In the genomic region with DNA sequence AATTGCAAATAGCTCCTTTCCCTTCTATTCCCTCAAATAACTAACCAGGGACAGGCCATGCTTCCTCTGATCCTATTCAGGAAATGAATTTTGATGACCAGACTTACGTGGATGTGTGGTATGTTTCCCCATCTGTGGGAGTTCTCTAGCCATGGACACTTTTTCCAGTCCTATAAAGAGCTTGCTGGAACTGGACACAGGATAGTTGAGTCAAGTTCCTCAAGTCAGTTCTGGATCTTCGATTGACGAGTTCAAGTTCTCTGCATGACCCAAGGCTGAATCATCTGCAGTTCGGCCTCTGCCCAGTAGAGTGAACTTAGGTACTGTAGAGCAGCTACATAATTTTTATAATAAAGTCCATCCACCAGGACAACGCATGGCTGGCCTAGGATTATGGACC, we compare ENCODE assay signal across 12 cellular contexts. TPM values are rescaled to one million over a fixed set of nuclear protein-coding genes. Genes with fewer than 3 reads are reported as not detected.
DNase-seq lines count a peak whose midpoint lies in the region; ATAC-seq and TF ChIP-seq lines count a peak whose summit lies in the region.
"Had no signal": no experiment of that assay in that cellular context is flagged by ENCODE, and none has a peak within 500 bp of the region (broad histone marks: within the 10 kb centered on the region; RNA-seq: fewer than 3 reads in every experiment).

No MANE protein-coding gene starts in this region.

- DNase-seq in Daoy (ENCODE audit: low read depth) (peak; percentile 52), NCI-H226 (peak; percentile 87), dermis blood vessel endothelial cell (peak; percentile 81), osteocyte (ENCODE audit: extremely low spot score, unreplicated experiment) (no peak), medulla oblongata (ENCODE audit: extremely low spot score) (no peak), sciatic nerve (ENCODE audit: low spot score) (no peak)
- DNase-seq: activated effector memory CD4-positive, alpha-beta T cell treated with anti-CD3 and anti-CD28 coated beads, Interleukin-2, amount 50 U/mL, for 16 hours; lower lobe of right lung; NCI-H2029 had no signal

- no peaks in the 10 kb centered on the region for H3K9me3 Mint-ChIP-seq in osteocyte (ENCODE audit: unreplicated experiment)
- H3K9me3 Mint-ChIP-seq in stimulated activated memory B cell treated with anti-CD40 and anti-IgM and Interleukin-4, amounts not matched to agents 10 μg/mL and 1 μg/mL and 100 μg/mL, for 72 hours = peaks cover 6% of the 10 kb centered on the region

- intact Hi-C loops in sciatic nerve (cut with DNase I) = no loop called here

- peak; percentile 17 for TF ChIP-seq CTCF in osteocyte (IDR thresholded peaks at IDR 0.05)

- H3K4me3 Mint-ChIP-seq in osteocyte (ENCODE audit: unreplicated experiment) = no peak overlapping the region
- H3K4me3 Mint-ChIP-seq in stimulated activated memory B cell treated with anti-CD40 and anti-IgM and Interleukin-4, amounts not matched to agents 10 μg/mL and 1 μg/mL and 100 μg/mL, for 72 hours = no peak overlapping the region

- no peak for ATAC-seq in stimulated activated memory B cell treated with anti-CD40 and anti-IgM and Interleukin-4, amounts not matched to agents 10 μg/mL and 1 μg/mL and 100 μg/mL, for 72 hours
- ATAC-seq in sciatic nerve (no peak), GM21529 (IDR thresholded peaks at IDR 0.05; ENCODE audit: unreplicated experiment) (no peak)
- ATAC-seq: activated CD4-positive, CD25-positive, alpha-beta regulatory T cell treated with anti-CD3 and anti-CD28 coated beads, Interleukin-2, amount 50 U/mL, for 24 hours; lower lobe of right lung had no signal

- no peaks in the 10 kb centered on the region for H3K36me3 Mint-ChIP-seq in osteocyte (ENCODE audit: unreplicated experiment)
- no peaks in the 10 kb centered on the region for H3K36me3 Mint-ChIP-seq in stimulated activated memory B cell treated with anti-CD40 and anti-IgM and Interleukin-4, amounts not matched to agents 10 μg/mL and 1 μg/mL and 100 μg/mL, for 72 hours

- H3K4me1 Mint-ChIP-seq in osteocyte (ENCODE audit: unreplicated experiment) = peaks cover 6% of the 10 kb centered on the region
- H3K4me1 Mint-ChIP-seq in stimulated activated memory B cell treated with anti-CD40 and anti-IgM and Interleukin-4, amounts not matched to agents 10 μg/mL and 1 μg/mL and 100 μg/mL, for 72 hours = no peaks in the 10 kb centered on the region

- H3K27me3 Mint-ChIP-seq in osteocyte (ENCODE audit: unreplicated experiment) = no peaks in the 10 kb centered on the region
- H3K27me3 Mint-ChIP-seq in stimulated activated memory B cell treated with anti-CD40 and anti-IgM and Interleukin-4, amounts not matched to agents 10 μg/mL and 1 μg/mL and 100 μg/mL, for 72 hours = peaks cover 20% of the 10 kb centered on the region

- no peak overlapping the region for H3K27ac Mint-ChIP-seq in osteocyte (ENCODE audit: unreplicated experiment)
- no peak overlapping the region for H3K27ac Mint-ChIP-seq in stimulated activated memory B cell treated with anti-CD40 and anti-IgM and Interleukin-4, amounts not matched to agents 10 μg/mL and 1 μg/mL and 100 μg/mL, for 72 hours

RNA-seq across cellular contexts. Expression of a gene that starts 52.7 kb away (rescaled TPM):
- 180 and 264 TPM in 2 replicates for total RNA-seq in Daoy (2014; rRNA removed; shearing (Covaris generic))
- total RNA-seq in dermis blood vessel endothelial cell (445 and 452 TPM in 2 replicates), osteocyte (180 and 183 TPM in 2 replicates), sciatic nerve (192 TPM)

Comparison
In these comparisons a context has a peak if more than half of its experiments do, and no peak if none do; other contexts are left out.
1. DNase-seq: peak in Daoy (single experiment), NCI-H226 (single experiment) and dermis blood vessel endothelial cell (single experiment); none in osteocyte (single experiment), medulla oblongata (single experiment) and sciatic nerve (single experiment).